ENCODE assay signal across 2 cellular contexts in genomic region chr10:71970331-71970730, GRCh38.
TF ChIP-seq lines count a peak whose summit lies in the region.

No MANE protein-coding gene starts in this region.

TF ChIP-seq in A549, 52 proteins besides CTCF, POLR2A, EP300 and RAD21:
- TF ChIP-seq TFCP2L1 (CRISPR knock-in tag; IDR thresholded peaks at IDR 0.05) (no peak), SMC3 (IDR thresholded peaks at IDR 0.05) (peak; percentile 35; the same call in 2 of the 3 replicates)

TF ChIP-seq in IMR-90, 13 proteins besides CTCF, POLR2A, EP300 and RAD21:
- TF ChIP-seq MAFK (IDR thresholded peaks at IDR 0.05; ENCODE audit: low read depth, low read length) (no peak), MAZ (IDR thresholded peaks at IDR 0.05; ENCODE audit: borderline replicate concordance, low read depth, low read length) (no peak), RCOR1 (IDR thresholded peaks at IDR 0.05; ENCODE audit: insufficient replicate concordance, low read length) (no peak), FOS (IDR thresholded peaks at IDR 0.05; ENCODE audit: low read depth, low read length) (no peak), SMC3 (IDR thresholded peaks at IDR 0.05; ENCODE audit: low read depth, low read length) (no peak), RFX5 (IDR thresholded peaks at IDR 0.05; ENCODE audit: low read depth, low read length) (no peak), NFE2L2 (IDR thresholded peaks at IDR 0.05; ENCODE audit: low read depth, low read length) (no peak)
